1 cellular context compared by ENCODE assay signal in the genomic region with DNA sequence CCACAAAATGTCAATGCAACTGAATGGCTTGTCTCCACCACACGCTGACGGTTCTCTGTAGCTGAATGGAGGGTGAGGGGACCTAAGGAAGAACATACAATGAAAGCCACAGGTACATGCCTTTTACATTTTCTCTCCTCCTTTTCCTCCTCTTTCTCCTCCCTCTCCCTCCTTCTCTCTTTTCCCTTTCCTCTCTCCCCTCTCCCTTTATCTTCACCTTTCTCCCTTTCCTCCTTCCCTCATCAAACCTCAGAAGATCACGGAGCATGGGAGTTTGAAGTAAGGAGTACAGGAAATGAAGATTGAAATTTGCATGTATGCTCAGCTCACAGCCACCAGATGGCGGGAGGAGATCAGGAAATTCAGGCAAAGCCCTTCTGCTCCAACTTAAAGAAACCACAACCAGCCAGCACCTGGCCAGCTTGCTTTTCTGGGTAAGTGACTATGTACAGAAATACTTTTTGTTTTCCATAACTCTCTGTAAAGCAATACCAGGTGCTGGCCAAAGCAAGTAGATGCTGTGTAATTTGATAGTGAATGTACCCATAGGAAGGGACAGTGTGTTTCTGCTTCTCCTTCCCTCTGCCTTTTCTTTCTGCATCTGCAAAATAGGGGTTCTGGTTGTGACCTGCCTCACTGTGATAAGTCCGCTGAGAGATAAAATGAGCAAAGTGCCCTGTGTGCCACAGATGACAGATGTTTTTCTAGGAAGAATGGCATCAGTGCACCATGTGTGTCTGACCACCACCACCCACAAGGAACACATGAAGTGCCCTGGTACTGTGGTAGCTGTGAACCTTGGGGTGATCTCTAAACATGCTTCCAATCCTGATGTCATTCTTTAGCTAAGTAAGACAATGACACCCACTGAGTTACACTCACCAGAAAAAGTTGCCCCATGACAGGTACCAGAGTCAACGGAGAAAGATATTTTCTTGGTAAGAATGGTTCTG.
A peak's percentile ranks its signal among the peaks of the same experiment; 100 is the strongest.
TF ChIP-seq lines count a peak whose summit lies in the region.

No MANE protein-coding gene starts in this region.

TF ChIP-seq in IMR-90, 13 proteins besides CTCF, POLR2A, EP300 and RAD21:
- 0 out of 2 replicates have a peak, but pooled peaks have one; percentile 18 for TF ChIP-seq MAFK (IDR thresholded peaks at IDR 0.05; ENCODE audit: low read depth, low read length)
- TF ChIP-seq SMC3 (IDR thresholded peaks at IDR 0.05; ENCODE audit: low read depth, low read length), result peak; percentile 100
- no peak for TF ChIP-seq CEBPB (IDR thresholded peaks at IDR 0.05; ENCODE audit: low read depth, low read length)
